12 cellular contexts compared by ENCODE assay signal in genomic region chr14:23430733-23431105, GRCh38. TPM values are rescaled to one million over a fixed set of nuclear protein-coding genes. Genes with fewer than 3 reads are reported as not detected.
DNase-seq lines count a peak whose midpoint lies in the region; TF ChIP-seq lines count a peak whose summit lies in the region.
"Had no signal": no experiment of that assay in that cellular context is flagged by ENCODE, and none has a peak within 500 bp of the region (broad histone marks: within the 10 kb centered on the region; RNA-seq: fewer than 3 reads in every experiment).

No MANE protein-coding gene starts in this region.

- no peaks in the 10 kb centered on the region for H4K20me1 ChIP-seq in hepatocyte (ENCODE audit: insufficient read depth, poor library complexity, severe bottlenecking)

- 6% methylated on average over 1 of the region's 1 CpG for WGBS in hepatocyte (ENCODE audit: low lambda C conversion rate, missing lambda C conversion rate)

- H3K4me3 Mint-ChIP-seq in glutamatergic neuron (ENCODE audit: unreplicated experiment): no peak overlapping the region
- H3K4me3 Mint-ChIP-seq in mesothelial cell of epicardium: no peak overlapping the region

- H3K27ac Mint-ChIP-seq in glutamatergic neuron (ENCODE audit: unreplicated experiment): no peak overlapping the region
- no peak overlapping the region for H3K27ac Mint-ChIP-seq in mesothelial cell of epicardium

- no peaks in the 10 kb centered on the region for H3K9me2 ChIP-seq in hepatocyte (replicated peaks; ENCODE audit: insufficient read depth)

- no peaks in the 10 kb centered on the region for H3K27me3 ChIP-seq in hepatocyte
- peaks cover 0 to 2% (median 0%) of the 10 kb centered on the region in 3 donors for H3K27me3 ChIP-seq in skeletal muscle tissue (ENCODE audit: control insufficient read depth in 3 of 3, insufficient read depth in 3 of 3, low read length in 3 of 3)

- H3K27ac ChIP-seq in hepatocyte: no peak overlapping the region
- H3K27ac ChIP-seq in skeletal muscle tissue (ENCODE audit: low read depth, low read length): no peak overlapping the region

- no peak for TF ChIP-seq CTCF in hepatocyte (IDR thresholded peaks at IDR 0.05; ENCODE audit: poor library complexity)
- no peak for TF ChIP-seq CTCF in glutamatergic neuron (IDR thresholded peaks at IDR 0.05; ENCODE audit: partially characterized antibody, unreplicated experiment)
- no peak for TF ChIP-seq CTCF in mesothelial cell of epicardium (IDR thresholded peaks at IDR 0.05; ENCODE audit: unreplicated experiment)

- H3K36me3 ChIP-seq in hepatocyte (replicated peaks; ENCODE audit: insufficient read depth, low read depth): no peaks in the 10 kb centered on the region
- peaks cover 17 to 79% (median 61%) of the 10 kb centered on the region in 3 donors for H3K36me3 ChIP-seq in skeletal muscle tissue (ENCODE audit: control insufficient read depth in 3 of 3, insufficient read depth in 3 of 3, low read length in 3 of 3)

- DNase-seq in NCI-H1694 treated with DMSO at 0.1 percent for 48 hours (lab: John Stamatoyannopoulos, UW): peak; percentile 29
- DNase-seq in NCI-H1694 (lab: John Stamatoyannopoulos, UW): no peak
- DNase-seq in NCI-H446 (lab: John Stamatoyannopoulos, UW): peak; percentile 1 to 14
- DNase-seq in hepatocyte (ENCODE audit: low spot score): peak; percentile 50
- no peak for DNase-seq in glutamatergic neuron
- no peak for DNase-seq in mesothelial cell of epicardium (ENCODE audit: low spot score in 2 of 2, unreplicated experiment in 2 of 2)
- DNase-seq in activated naive CD4-positive, alpha-beta T cell treated with anti-CD3 and anti-CD28 coated beads, Interleukin-2, amount 50 U/mL, for 16 hours: no peak
- DNase-seq: activated effector memory CD4-positive, alpha-beta T cell treated with Interleukin-2 at 50 U/mL for 16 hours; left cardiac atrium had no signal

- peak overlapping the region in 1 of 3 donors; percentile 82 for H3K9ac ChIP-seq in skeletal muscle tissue (ENCODE audit: low read depth in 1 of 3, low read length in 3 of 3)

- H3K27me3 Mint-ChIP-seq in glutamatergic neuron (ENCODE audit: unreplicated experiment) (peaks cover 11% of the 10 kb centered on the region), mesothelial cell of epicardium (ENCODE audit: low read depth) (peaks cover 46% of the 10 kb centered on the region)

- H2AFZ ChIP-seq in hepatocyte: no peak overlapping the region

- H3K4me3 ChIP-seq in hepatocyte: no peak overlapping the region
- peak overlapping the region; percentile 59 to 80 (median 76) for H3K4me3 ChIP-seq in skeletal muscle tissue (ENCODE audit: low read length in 3 of 3)

- H3K36me3 Mint-ChIP-seq in glutamatergic neuron (ENCODE audit: unreplicated experiment): peaks cover 6% of the 10 kb centered on the region
- H3K36me3 Mint-ChIP-seq in mesothelial cell of epicardium: no peaks in the 10 kb centered on the region

- no peaks in the 10 kb centered on the region for H3K79me2 ChIP-seq in hepatocyte

- H3K4me1 ChIP-seq in hepatocyte (ENCODE audit: insufficient read depth) (no peaks in the 10 kb centered on the region), skeletal muscle tissue (ENCODE audit: control insufficient read depth in 3 of 3, insufficient read depth in 3 of 3, low read length in 3 of 3) (peaks cover 7 to 38% (median 35%) of the 10 kb centered on the region in 3 donors)

- H3K9me3 ChIP-seq in hepatocyte (ENCODE audit: low read depth) (no peaks in the 10 kb centered on the region), skeletal muscle tissue (ENCODE audit: control insufficient read depth in 3 of 3, low read length in 3 of 3) (no peaks in the 10 kb centered on the region)

- no peak overlapping the region for H3K4me2 ChIP-seq in hepatocyte

- H3K4me1 Mint-ChIP-seq in glutamatergic neuron (ENCODE audit: low read depth, unreplicated experiment) (no peaks in the 10 kb centered on the region), mesothelial cell of epicardium (no peaks in the 10 kb centered on the region)

- H3K9me3 Mint-ChIP-seq in glutamatergic neuron (ENCODE audit: unreplicated experiment) (peaks cover 7% of the 10 kb centered on the region), mesothelial cell of epicardium (no peaks in the 10 kb centered on the region)

RNA-seq across cellular contexts. Expression of gene MYH7, which starts 4.7 kb away (rescaled TPM):
- total RNA-seq in hepatocyte: 0.04 TPM in 1 of 2 replicates, not detected in the other
- 0.23 TPM in 1 of 2 replicates, not detected in the other for polyA plus RNA-seq in hepatocyte
- total RNA-seq in skeletal muscle tissue: 426 TPM
- not detected for total RNA-seq in glutamatergic neuron (ENCODE audit: unreplicated experiment)
- not detected in 3 replicates for total RNA-seq in mesothelial cell of epicardium
- total RNA-seq: OCI-LY7 had no signal
- polyA plus RNA-seq: AG04450 had no signal

RNA-seq across cellular contexts. Expression of gene MYH6, which starts 22.6 kb away (rescaled TPM):
- total RNA-seq in hepatocyte: not detected in 2 replicates
- 0.44 and 0.97 TPM in 2 replicates for polyA plus RNA-seq in hepatocyte
- total RNA-seq in skeletal muscle tissue: 2.1 TPM
- total RNA-seq in glutamatergic neuron (ENCODE audit: unreplicated experiment): not detected
- total RNA-seq in mesothelial cell of epicardium: not detected in 3 replicates
- total RNA-seq: OCI-LY7 had no signal
- polyA plus RNA-seq: AG04450 had no signal

RNA-seq across cellular contexts. Expression of gene NGDN, which starts 38.8 kb away (rescaled TPM):
- total RNA-seq in hepatocyte (39.5 and 47.6 TPM in 2 replicates), skeletal muscle tissue (32.4 TPM), glutamatergic neuron (ENCODE audit: unreplicated experiment) (46.5 TPM), mesothelial cell of epicardium (49.9 to 51.2 TPM (median 51.2 TPM) in 3 replicates)
- polyA plus RNA-seq in hepatocyte: 47.2 and 51.3 TPM in 2 replicates

RNA-seq across cellular contexts. Expression of gene CMTM5, which starts 53.9 kb away (rescaled TPM):
- total RNA-seq in hepatocyte: not detected in 2 replicates
- polyA plus RNA-seq in hepatocyte: 0.23 and 0.28 TPM in 2 replicates
- 2.1 TPM for total RNA-seq in skeletal muscle tissue
- not detected for total RNA-seq in glutamatergic neuron (ENCODE audit: unreplicated experiment)
- total RNA-seq in mesothelial cell of epicardium: 0.29 TPM in 1 of 3 replicates, not detected in the others
- total RNA-seq: OCI-LY7 had no signal

RNA-seq across cellular contexts. Expression of gene IL25, which starts 58.1 kb away (rescaled TPM):
- total RNA-seq in hepatocyte (not detected in 2 replicates), skeletal muscle tissue (not detected), glutamatergic neuron (ENCODE audit: unreplicated experiment) (not detected), mesothelial cell of epicardium (not detected in 3 replicates)
- polyA plus RNA-seq in hepatocyte: not detected in 2 replicates
- total RNA-seq: left cardiac atrium, OCI-LY7 had no signal
- polyA plus RNA-seq: AG04450 had no signal

Comparison
In these comparisons a context has a peak if more than half of its experiments do, and no peak if none do; other contexts are left out.
1. DNase-seq: peak in NCI-H1694 treated with DMSO at 0.1 percent for 48 hours (single experiment), NCI-H446 (2 of 2) and hepatocyte (single experiment); none in NCI-H1694 (single experiment), glutamatergic neuron (single experiment), mesothelial cell of epicardium (0 of 2) and activated naive CD4-positive, alpha-beta T cell treated with anti-CD3 and anti-CD28 coated beads, Interleukin-2, amount 50 U/mL, for 16 hours (single experiment).
2. RNA of gene MYH7, which starts 4.7 kb away (total RNA-seq): 426 TPM in skeletal muscle tissue (single experiment); 0.04 TPM in hepatocyte, not detected in glutamatergic neuron (single experiment) and not detected in mesothelial cell of epicardium; every median in the first group is over 100 times any median in the second.